ENCODE assay signal across 21 cellular contexts in genomic region chr1:199669916-199670315, GRCh38.
DNase-seq lines count a peak whose midpoint lies in the region; ATAC-seq and TF ChIP-seq lines count a peak whose summit lies in the region.
"Had no signal": no experiment of that assay in that cellular context is flagged by ENCODE, and none has a peak within 500 bp of the region (broad histone marks: within the 10 kb centered on the region; RNA-seq: fewer than 3 reads in every experiment).

No MANE protein-coding gene starts in this region.

- in situ Hi-C loops in transverse colon (cut with MboI; ENCODE audit: low pct_ligation_motif_present in 1 of 4, low pct_unique_long_range_greater_than_20kb in 1 of 4, low sequenced_read_pairs in 3 of 4), result loop anchor here in 2 of 4 donors (10.0 kb wide), 2 partner anchors 815 to 825 kb away; no protein-coding TSS in a partner anchor

- H3K27ac ChIP-seq in GM23338 (ENCODE audit: low read depth) (no peak overlapping the region), left lung (no peak overlapping the region), transverse colon (no peak overlapping the region)
- H3K27ac ChIP-seq: A549; BLaER1 treated with 17β-estradiol and CSF1 and Interleukin-3, amounts not matched to agents 10 nM and 100 nM had no signal

- no peaks in the 10 kb centered on the region for H3K9me3 Mint-ChIP-seq in GM23338
- H3K9me3 Mint-ChIP-seq: CD4-positive, alpha-beta T cell; CD8-positive, alpha-beta memory T cell; HFFc6 had no signal

- H3F3A ChIP-seq in GM23338 (replicated peaks; ENCODE audit: low read depth), result no peaks in the 10 kb centered on the region

- ATAC-seq in GM23338 (no peak), left lung (peak; percentile 23), HG02884 (IDR thresholded peaks at IDR 0.05; ENCODE audit: unreplicated experiment) (no peak)
- ATAC-seq: A549 had no signal

- no peak overlapping the region for H3K4me2 ChIP-seq in GM23338
- H3K4me2 ChIP-seq: A549 had no signal

- no peak for DNase-seq in GM23338 (ENCODE audit: low spot score)
- DNase-seq in epithelial cell of proximal tubule (ENCODE audit: low read depth), result peak; percentile 15
- no peak for DNase-seq in left lung
- peak; percentile 2 for DNase-seq in putamen (ENCODE audit: low spot score)
- DNase-seq in transverse colon, result no peak
- no peak for DNase-seq in NCI-H1417 (lab: John Stamatoyannopoulos, UW)
- DNase-seq: 8988T; ACHN; AML-193; BE2C; CD4-positive, alpha-beta T cell; CD8-positive, alpha-beta memory T cell; DMS 273 treated with DMSO at 0.1 percent for 48 hours; DND-41; GOT3; HFFc6 had no signal

- TF ChIP-seq POLR2A in transverse colon (IDR thresholded peaks at IDR 0.05), result no peak

- H3K4me3 Mint-ChIP-seq in GM23338, result no peak overlapping the region
- H3K4me3 Mint-ChIP-seq: CD14-positive monocyte; CD4-positive, alpha-beta T cell; CD8-positive, alpha-beta memory T cell; HFFc6 had no signal

- no peaks in the 10 kb centered on the region for H3K4me1 Mint-ChIP-seq in GM23338
- H3K4me1 Mint-ChIP-seq: CD8-positive, alpha-beta memory T cell had no signal

- H3K4me1 ChIP-seq in GM23338 (ENCODE audit: insufficient read depth), result no peaks in the 10 kb centered on the region
- H3K4me1 ChIP-seq in left lung, result no peaks in the 10 kb centered on the region
- no peaks in the 10 kb centered on the region for H3K4me1 ChIP-seq in transverse colon
- H3K4me1 ChIP-seq: A549, BE2C, HAP-1 had no signal

- H3K36me3 ChIP-seq in GM23338 (ENCODE audit: insufficient read depth) (no peaks in the 10 kb centered on the region), left lung (no peaks in the 10 kb centered on the region), transverse colon (no peaks in the 10 kb centered on the region)
- H3K36me3 ChIP-seq: BE2C; BLaER1 treated with 17β-estradiol and CSF1 and Interleukin-3, amounts not matched to agents 10 nM and 100 nM; HAP-1 had no signal

- no peaks in the 10 kb centered on the region for H4K20me1 ChIP-seq in GM23338 (replicated peaks; ENCODE audit: insufficient read depth)
- H4K20me1 ChIP-seq: BLaER1 treated with 17β-estradiol and CSF1 and Interleukin-3, amounts not matched to agents 10 nM and 100 nM had no signal

- no peaks in the 10 kb centered on the region for H3K9me3 ChIP-seq in left lung
- no peaks in the 10 kb centered on the region for H3K9me3 ChIP-seq in transverse colon
- H3K9me3 ChIP-seq: A549; BE2C; BLaER1 treated with 17β-estradiol and CSF1 and Interleukin-3, amounts not matched to agents 10 nM and 100 nM; HAP-1 had no signal

- H3K4me3 ChIP-seq in GM23338, result no peak overlapping the region
- H3K4me3 ChIP-seq in epithelial cell of proximal tubule (ENCODE audit: low read depth, low read length), result no peak overlapping the region
- no peak overlapping the region for H3K4me3 ChIP-seq in left lung
- H3K4me3 ChIP-seq in transverse colon, result no peak overlapping the region
- H3K4me3 ChIP-seq: A549; BLaER1 treated with 17β-estradiol and CSF1 and Interleukin-3, amounts not matched to agents 10 nM and 100 nM; HAP-1 had no signal

- TF ChIP-seq EP300 in transverse colon (IDR thresholded peaks at IDR 0.05; ENCODE audit: low read depth), result no peak

- no peaks in the 10 kb centered on the region for H3K9me2 ChIP-seq in GM23338 (ENCODE audit: insufficient read depth)

- H3K27me3 Mint-ChIP-seq in GM23338 (ENCODE audit: insufficient read depth, low read depth, poor library complexity), result no peaks in the 10 kb centered on the region
- H3K27me3 Mint-ChIP-seq: CD4-positive, alpha-beta T cell had no signal

- intact Hi-C loops in left lung (cut with DNase I) (no loop called here), transverse colon (cut with DNase I; ENCODE audit: low total_unique reads) (no loop called here)

- no peaks in the 10 kb centered on the region for H3K79me2 ChIP-seq in GM23338 (replicated peaks; ENCODE audit: insufficient read depth)

- no peaks in the 10 kb centered on the region for H3K36me3 Mint-ChIP-seq in GM23338 (ENCODE audit: low read depth)
- H3K36me3 Mint-ChIP-seq: CD14-positive monocyte; CD8-positive, alpha-beta memory T cell had no signal

- H2AFZ ChIP-seq in GM23338, result 0 out of 2 replicates have a peak overlapping the region, but pooled peaks have one; percentile 52

- TF ChIP-seq CTCF in GM23338 (conservative IDR thresholded peaks at IDR 0.05; ENCODE audit: low read depth in 2 of 2), result no peak
- no peak for TF ChIP-seq CTCF in epithelial cell of proximal tubule (conservative IDR thresholded peaks at IDR 0.05; ENCODE audit: low read depth, low read length)
- TF ChIP-seq CTCF in left lung (IDR thresholded peaks at IDR 0.05), result no peak
- no peak for TF ChIP-seq CTCF in transverse colon (IDR thresholded peaks at IDR 0.05)

- H3K27me3 ChIP-seq in GM23338 (ENCODE audit: insufficient read depth) (no peaks in the 10 kb centered on the region), left lung (no peaks in the 10 kb centered on the region), transverse colon (no peaks in the 10 kb centered on the region)
- H3K27me3 ChIP-seq: BE2C; BLaER1 treated with 17β-estradiol and CSF1 and Interleukin-3, amounts not matched to agents 10 nM and 100 nM had no signal

- no peak overlapping the region for H3K27ac Mint-ChIP-seq in GM23338
- H3K27ac Mint-ChIP-seq: CD14-positive monocyte; CD4-positive, alpha-beta T cell; CD8-positive, alpha-beta memory T cell; HFFc6 had no signal

TF ChIP-seq in GM23338, 12 proteins besides CTCF, POLR2A, EP300 and RAD21:
- TF ChIP-seq STAT1 (IDR thresholded peaks at IDR 0.05; ENCODE audit: unreplicated experiment) (no peak), ZNF114 (CRISPR knock-in tag; IDR thresholded peaks at IDR 0.05) (no peak)

Comparison
In these comparisons a context has a peak if more than half of its experiments do, and no peak if none do; other contexts are left out.
1. DNase-seq: peak in epithelial cell of proximal tubule (single experiment) and putamen (single experiment); none in GM23338 (single experiment), left lung (0 of 2), transverse colon (single experiment) and NCI-H1417 (0 of 3).